ENCODE assay signal across 15 cellular contexts in the genomic region with DNA sequence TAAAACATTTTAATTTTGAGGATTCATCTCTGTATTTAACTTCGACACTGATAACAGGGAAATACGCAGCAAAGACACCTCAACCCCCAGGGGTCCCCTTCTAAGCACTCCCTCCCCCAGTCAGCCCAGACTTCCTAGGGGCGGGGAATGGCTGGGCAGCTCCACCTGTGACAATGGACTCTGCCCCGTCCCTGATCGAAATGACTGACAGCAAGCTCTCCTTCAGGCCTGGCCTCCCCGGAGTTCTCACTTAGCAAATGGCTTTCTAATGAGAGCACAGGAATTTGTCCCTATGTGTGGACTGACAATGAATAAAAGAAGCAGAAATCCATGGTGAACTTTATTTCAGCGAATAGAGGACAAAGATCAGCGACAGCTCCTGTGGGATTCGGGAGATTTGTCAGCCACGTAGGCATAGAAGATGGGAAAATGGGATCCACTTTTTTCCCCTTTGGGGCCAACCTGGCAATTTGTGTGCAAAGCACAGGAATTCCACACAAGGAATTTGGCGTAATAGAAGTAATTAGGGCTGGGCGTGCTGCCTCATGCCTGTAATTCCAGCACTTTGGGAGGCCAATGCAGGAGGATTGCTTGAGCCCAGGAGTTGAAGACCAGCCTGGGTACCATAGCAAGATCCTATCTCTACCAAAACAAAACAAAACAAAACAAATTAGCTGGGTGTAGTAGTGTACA.
A peak's percentile ranks its signal among the peaks of the same experiment; 100 is the strongest.
DNase-seq lines count a peak whose midpoint lies in the region; ATAC-seq, FAIRE-seq and TF ChIP-seq lines count a peak whose summit lies in the region.
"Had no signal": no experiment of that assay in that cellular context is flagged by ENCODE, and none has a peak within 500 bp of the region (broad histone marks: within the 10 kb centered on the region; RNA-seq: fewer than 3 reads in every experiment).

No MANE protein-coding gene starts in this region.

- no peak overlapping the region for H4K5ac ChIP-seq in H1 (ENCODE audit: insufficient read length, low read depth, low read length)

- no peak overlapping the region for H3K56ac ChIP-seq in H1 (replicated peaks; ENCODE audit: insufficient read length, low read depth, low read length)

- no peak overlapping the region for H3K23ac ChIP-seq in H1 (ENCODE audit: insufficient read length)

- intact Hi-C loops in mucosa of descending colon (cut with DNase I, micrococcal nuclease), result loop anchor here (10.0 kb wide), 2 partner anchors 82 to 98 kb away; no protein-coding TSS in a partner anchor
- intact Hi-C loops in naive thymus-derived CD4-positive, alpha-beta T cell (cut with micrococcal nuclease), result no loop called here

- no peak overlapping the region for H2BK120ac ChIP-seq in H1 (replicated peaks; ENCODE audit: low read depth, low read length)

- no peak overlapping the region for H2BK12ac ChIP-seq in H1 (ENCODE audit: low read depth, low read length)

- peaks cover 1 to 22% (median 19%) of the 10 kb centered on the region in 4 experiments for H3K27me3 ChIP-seq in H1 (replicated peaks in 1 of 4; ENCODE audit: control insufficient read depth in 3 of 4, extremely low read depth in 1 of 4, insufficient read depth in 3 of 4, low read length in 3 of 4)
- H3K27me3 ChIP-seq in naive thymus-derived CD4-positive, alpha-beta T cell (ENCODE audit: control insufficient read depth in 2 of 2, insufficient read depth in 2 of 2, low read length in 2 of 2), result no peaks in the 10 kb centered on the region
- H3K27me3 ChIP-seq: BE2C, thyroid gland had no signal

- no peak overlapping the region for H2BK15ac ChIP-seq in H1 (ENCODE audit: low read length)

- H3K27me3 Mint-ChIP-seq in type B pancreatic cell, result peaks cover 37% of the 10 kb centered on the region
- peaks cover 39 to 62% (median 58%) of the 10 kb centered on the region in 5 donors for H3K27me3 Mint-ChIP-seq in naive thymus-derived CD4-positive, alpha-beta T cell

- no peak overlapping the region for H3K18ac ChIP-seq in H1 (ENCODE audit: extremely low read depth, low read length)

- no peak for TF ChIP-seq CTCF in H1 (IDR thresholded peaks at IDR 0.05; ENCODE audit: control extremely low read depth in 1 of 3, insufficient read depth in 1 of 3, low read depth in 1 of 3, low read length in 3 of 3)
- TF ChIP-seq CTCF in mucosa of descending colon (IDR thresholded peaks at IDR 0.05), result no peak
- TF ChIP-seq CTCF in type B pancreatic cell (conservative IDR thresholded peaks at IDR 0.05), result no peak

- H3K23me2 ChIP-seq in H1 (ENCODE audit: low read depth, low read length), result peaks cover 9% of the 10 kb centered on the region; the same call in 1 of the 2 replicates

- DNase-seq in H1 (ENCODE audit: low read depth in 1 of 2, low spot score in 2 of 2) (peak in 1 of 2 experiments; percentile 31), mucosa of descending colon (peak in 2 of 3 donors; percentile 66 to 67), type B pancreatic cell (ENCODE audit: extremely low spot score, unreplicated experiment) (no peak)
- no peak for DNase-seq in naive thymus-derived CD4-positive, alpha-beta T cell
- DNase-seq: activated B cell treated with CpG ODN at 0.5 μM for 24 hours; NCI-H1436 treated with DMSO at 0.1 percent for 48 hours; NCI-H226; NK-92 treated with Interleukin-12 subunit alpha and Interleukin-12 subunit beta, amount 100 ng/mL, for 24 hours; occipital lobe; thyroid gland had no signal

- H3K9me3 ChIP-seq in H1 (ENCODE audit: insufficient read depth in 2 of 2, low read depth in 1 of 2, low read length in 1 of 2) (no peaks in the 10 kb centered on the region), mucosa of descending colon (no peaks in the 10 kb centered on the region)
- no peaks in the 10 kb centered on the region for H3K9me3 ChIP-seq in naive thymus-derived CD4-positive, alpha-beta T cell (ENCODE audit: control insufficient read depth in 2 of 3, low read length in 3 of 3)
- H3K9me3 ChIP-seq: BE2C, thyroid gland had no signal

- H3K4me1 Mint-ChIP-seq in type B pancreatic cell (ENCODE audit: unreplicated experiment), result peaks cover 23% of the 10 kb centered on the region
- peaks cover 0 to 19% (median 10%) of the 10 kb centered on the region in 7 donors for H3K4me1 Mint-ChIP-seq in naive thymus-derived CD4-positive, alpha-beta T cell

- H4K20me1 ChIP-seq in H1 (replicated peaks in 1 of 2; ENCODE audit: control insufficient read depth in 1 of 2, insufficient read depth in 2 of 2, low read length in 2 of 2), result no peaks in the 10 kb centered on the region

- TF ChIP-seq EP300 in Ishikawa (IDR thresholded peaks at IDR 0.05; ENCODE audit: borderline replicate concordance) (peak; percentile 57; the same call in 1 of the 2 replicates), H1 (IDR thresholded peaks at IDR 0.05; ENCODE audit: borderline replicate concordance in 1 of 2, low read depth in 2 of 2, low read length in 2 of 2) (no peak)

- peaks cover 4% of the 10 kb centered on the region for H3K36me3 Mint-ChIP-seq in type B pancreatic cell
- H3K36me3 Mint-ChIP-seq in naive thymus-derived CD4-positive, alpha-beta T cell, result no peaks in the 10 kb centered on the region

- no peak for TF ChIP-seq POLR2A in H1 (IDR thresholded peaks at IDR 0.05; ENCODE audit: control extremely low read depth in 1 of 2, low read depth in 2 of 2, low read length in 2 of 2)

- H3K79me2 ChIP-seq in H1 (ENCODE audit: control insufficient read depth in 1 of 2, insufficient read depth in 2 of 2, low read length in 2 of 2), result no peaks in the 10 kb centered on the region

- no peak for TF ChIP-seq RAD21 in Ishikawa (IDR thresholded peaks at IDR 0.05; ENCODE audit: low read depth)
- no peak for TF ChIP-seq RAD21 in H1 (IDR thresholded peaks at IDR 0.05 in 1 of 2, conservative IDR thresholded peaks at IDR 0.05 in 1 of 2; ENCODE audit: low read depth in 2 of 2, low read length in 2 of 2)

- CTCF ChIA-PET in H1 (lab: Charles Lee; ENCODE audit: partially characterized antibody), result interaction anchor here (0.7 to 3.9 kb wide), 21 partner anchors 11 to 111 kb away, joined by 3 to 34 read pairs (median 4); no protein-coding TSS in a partner anchor
- CTCF ChIA-PET in naive thymus-derived CD4-positive, alpha-beta T cell (lab: Charles Lee), result no interaction called here

- no peak overlapping the region for H2AK5ac ChIP-seq in H1 (ENCODE audit: low read depth, low read length)

- H3K4me3 Mint-ChIP-seq in type B pancreatic cell, result peak overlapping the region; percentile 17
- H3K4me3 Mint-ChIP-seq in naive thymus-derived CD4-positive, alpha-beta T cell, result peak overlapping the region in 4 of 10 donors; percentile 15 to 33 (median 18)
- H3K4me3 Mint-ChIP-seq: activated B cell treated with CpG ODN at 0.5 μM for 24 hours had no signal

- POLR2A ChIA-PET in H1 (lab: Charles Lee; ENCODE audit: partially characterized antibody), result interaction anchor here (1.0 to 2.3 kb wide), 3 partner anchors 16 to 147 kb away, joined by 3 to 7 read pairs (median 4); a partner anchor contains a TSS
- POLR2A ChIA-PET in naive thymus-derived CD4-positive, alpha-beta T cell (lab: Charles Lee), result no interaction called here

- H3K4me2 ChIP-seq in H1 (ENCODE audit: insufficient read depth in 1 of 2, low read depth in 2 of 2, low read length in 2 of 2), result peak overlapping the region; percentile 5 to 6; a peak in 3 of 4 replicates

- H3K9ac ChIP-seq in H1 (replicated peaks in 1 of 4; ENCODE audit: extremely low read depth in 1 of 4, low read depth in 3 of 4, low read length in 3 of 4), result no peak overlapping the region

- no peak overlapping the region for H3K27ac Mint-ChIP-seq in type B pancreatic cell
- H3K27ac Mint-ChIP-seq in naive thymus-derived CD4-positive, alpha-beta T cell, result no peak overlapping the region
- H3K27ac Mint-ChIP-seq: activated B cell treated with CpG ODN at 0.5 μM for 24 hours had no signal

- no peak overlapping the region for H4K91ac ChIP-seq in H1 (replicated peaks; ENCODE audit: insufficient read length, low read length)

- peak; percentile 96 for ATAC-seq in mucosa of descending colon
- ATAC-seq in HG03159 (IDR thresholded peaks at IDR 0.05; ENCODE audit: unreplicated experiment), result no peak
- no peak for ATAC-seq in naive thymus-derived CD4-positive, alpha-beta T cell
- no peak for ATAC-seq in HG02588 (IDR thresholded peaks at IDR 0.05; ENCODE audit: unreplicated experiment)

- no peaks in the 10 kb centered on the region for H3K36me3 ChIP-seq in H1 (ENCODE audit: control insufficient read depth in 2 of 4, insufficient read depth in 4 of 4, low read length in 3 of 4)
- no peaks in the 10 kb centered on the region for H3K36me3 ChIP-seq in mucosa of descending colon (ENCODE audit: low read depth)
- no peaks in the 10 kb centered on the region for H3K36me3 ChIP-seq in naive thymus-derived CD4-positive, alpha-beta T cell (ENCODE audit: control insufficient read depth in 2 of 3, insufficient read depth in 3 of 3, low read length in 3 of 3)
- H3K36me3 ChIP-seq: BE2C, thyroid gland had no signal

- peak overlapping the region in 1 of 4 experiments; percentile 9; a peak in 1 of 8 replicates for H3K4me3 ChIP-seq in H1 (ENCODE audit: extremely low read depth in 1 of 4, insufficient read depth in 2 of 4, low read depth in 3 of 4, low read length in 4 of 4)
- H3K4me3 ChIP-seq in mucosa of descending colon, result no peak overlapping the region
- H3K4me3 ChIP-seq in naive thymus-derived CD4-positive, alpha-beta T cell (ENCODE audit: low read length), result no peak overlapping the region
- H3K4me3 ChIP-seq: thyroid gland had no signal

- H4K8ac ChIP-seq in H1 (ENCODE audit: extremely low read depth, insufficient read depth, low read length), result no peak overlapping the region

- H3K79me1 ChIP-seq in H1 (ENCODE audit: low read depth, low read length), result no peaks in the 10 kb centered on the region

- H3K4me1 ChIP-seq in H1 (replicated peaks in 1 of 4; ENCODE audit: control insufficient read depth in 3 of 4, insufficient read depth in 4 of 4, low read length in 3 of 4) (peaks cover 8 to 14% (median 11%) of the 10 kb centered on the region in 4 experiments; a peak in 5 of 7 replicates), mucosa of descending colon (ENCODE audit: low read depth) (peaks cover 23% of the 10 kb centered on the region)
- H3K4me1 ChIP-seq in naive thymus-derived CD4-positive, alpha-beta T cell (ENCODE audit: control insufficient read depth in 2 of 2, insufficient read depth in 2 of 2, low read length in 2 of 2), result no peaks in the 10 kb centered on the region

- no peak overlapping the region for H2AFZ ChIP-seq in H1 (ENCODE audit: low read length)

- 48% methylated on average over 12 of the region's 12 CpGs; no CpG with 5 or more reads in 1 of the 2 experiments for WGBS in H1 (ENCODE audit: extremely low coverage in 1 of 2, insufficient coverage in 1 of 2, insufficient read length in 1 of 2, insufficient replicate concordance in 2 of 2, low coverage in 1 of 2, low lambda C conversion rate in 2 of 2, missing lambda C conversion rate in 1 of 2), 2 experiments

- no peak overlapping the region for H2BK5ac ChIP-seq in H1 (ENCODE audit: low read depth, low read length)

- no peak overlapping the region for H3K27ac ChIP-seq in H1 (ENCODE audit: low read depth, low read length)
- H3K27ac ChIP-seq in naive thymus-derived CD4-positive, alpha-beta T cell (ENCODE audit: low read depth, low read length), result no peak overlapping the region
- H3K27ac ChIP-seq: thyroid gland had no signal

- FAIRE-seq in H1 (lab: Jason Lieb, UNC), result no peak
- FAIRE-seq: frontal cortex had no signal

- no peak overlapping the region for H2BK20ac ChIP-seq in H1 (ENCODE audit: low read length)

- no peak overlapping the region for H3K4ac ChIP-seq in H1 (replicated peaks; ENCODE audit: insufficient read length, low read depth, low read length)

- H3K9me3 Mint-ChIP-seq in type B pancreatic cell, result peaks cover 6% of the 10 kb centered on the region
- H3K9me3 Mint-ChIP-seq in naive thymus-derived CD4-positive, alpha-beta T cell, result peaks cover 0 to 4% (median 0%) of the 10 kb centered on the region in 11 donors
- H3K9me3 Mint-ChIP-seq: activated B cell treated with CpG ODN at 0.5 μM for 24 hours had no signal

- no peak overlapping the region for H3K14ac ChIP-seq in H1 (ENCODE audit: insufficient read length)

Comparison
In these comparisons a context has a peak if more than half of its experiments do, and no peak if none do; other contexts are left out.
1. DNase-seq: peak in mucosa of descending colon (2 of 3); none in type B pancreatic cell (single experiment) and naive thymus-derived CD4-positive, alpha-beta T cell (0 of 9).
2. intact Hi-C loops: an anchor here in mucosa of descending colon (10.0 kb wide); none called in naive thymus-derived CD4-positive, alpha-beta T cell.